ENCODE assay signal across 1 cellular context in genomic region chr16:84843149-84844048, GRCh38.
TF ChIP-seq lines count a peak whose summit lies in the region.

No MANE protein-coding gene starts in this region.

TF ChIP-seq in IMR-90, 13 proteins besides CTCF, POLR2A, EP300 and RAD21:
- no peak for TF ChIP-seq RCOR1 (IDR thresholded peaks at IDR 0.05; ENCODE audit: insufficient replicate concordance, low read length)
- TF ChIP-seq MAFK (IDR thresholded peaks at IDR 0.05; ENCODE audit: low read depth, low read length): peak; percentile 97
- TF ChIP-seq SMC3 (IDR thresholded peaks at IDR 0.05; ENCODE audit: low read depth, low read length): no peak
